9 cellular contexts compared by ENCODE assay signal in genomic region chr1:52139817-52140540, GRCh38. TPM values are rescaled to one million over a fixed set of nuclear protein-coding genes. Genes with fewer than 3 reads are reported as not detected.
DNase-seq lines count a peak whose midpoint lies in the region; ATAC-seq, FAIRE-seq and TF ChIP-seq lines count a peak whose summit lies in the region.
"Had no signal": no experiment of that assay in that cellular context is flagged by ENCODE, and none has a peak within 500 bp of the region (broad histone marks: within the 10 kb centered on the region; RNA-seq: fewer than 3 reads in every experiment).

No MANE protein-coding gene starts in this region.

- TF ChIP-seq CTCF in GM12865 (IDR thresholded peaks at IDR 0.05; ENCODE audit: insufficient read depth, low read depth, low read length, missing control alignments), result no peak
- no peak for TF ChIP-seq CTCF in HCT116 (IDR thresholded peaks at IDR 0.05 in 2 of 3, conservative IDR thresholded peaks at IDR 0.05 in 1 of 3; ENCODE audit: borderline replicate concordance in 1 of 3, insufficient read depth in 1 of 3, low read depth in 2 of 3, low read length in 2 of 3)
- TF ChIP-seq CTCF in right lobe of liver (IDR thresholded peaks at IDR 0.05), result no peak

- CTCF ChIA-PET in HCT116 (lab: Charles Lee), result no interaction called here

- H3K4me3 ChIP-seq in GM12865 (ENCODE audit: low read depth, low read length), result no peak overlapping the region
- H3K4me3 ChIP-seq in HCT116 (replicated peaks in 1 of 2; ENCODE audit: low read depth in 1 of 2, low read length in 2 of 2), result no peak overlapping the region
- no peak overlapping the region for H3K4me3 ChIP-seq in right lobe of liver
- H3K4me3 ChIP-seq: SJSA1 had no signal

- no peak for FAIRE-seq in RCC 7860 (lab: Jason Lieb, UNC)

- no peak overlapping the region for H3K9ac ChIP-seq in HCT116 (ENCODE audit: low read length)

- H3K9me3 ChIP-seq in HCT116 (ENCODE audit: control insufficient read depth in 1 of 2, insufficient read depth in 1 of 2, low read depth in 1 of 2, low read length in 2 of 2) (no peaks in the 10 kb centered on the region), right lobe of liver (no peaks in the 10 kb centered on the region)
- H3K9me3 ChIP-seq: SJSA1 had no signal

- H3K4me1 ChIP-seq in HCT116 (ENCODE audit: control insufficient read depth in 1 of 2, insufficient read depth in 2 of 2, low read length in 2 of 2), result peaks cover 10 to 30% of the 10 kb centered on the region in 2 experiments; a peak in 3 of 4 replicates
- peaks cover 0 to 11% (median 4%) of the 10 kb centered on the region in 4 donors for H3K4me1 ChIP-seq in right lobe of liver

- TF ChIP-seq POLR2A in HCT116 (IDR thresholded peaks at IDR 0.05; ENCODE audit: borderline replicate concordance, extremely low read depth, insufficient read depth, insufficient read length), result no peak
- TF ChIP-seq POLR2A in right lobe of liver (IDR thresholded peaks at IDR 0.05), result no peak

- no peak for TF ChIP-seq RAD21 in HCT116 (IDR thresholded peaks at IDR 0.05; ENCODE audit: low read depth)

- peak overlapping the region; percentile 78 for H3K4me2 ChIP-seq in HCT116 (ENCODE audit: low read length)

- RAD21 ChIA-PET in HCT116 (lab: Charles Lee; ENCODE audit: low non-redundant PET in 1 of 2, low total read pairs in 2 of 2, uncharacterized antibody in 2 of 2, unreplicated experiment in 2 of 2), result interaction anchor here in 1 of 2 experiments (1.0 kb wide), 1 partner anchor 18 kb away, joined by 3 read pairs; no protein-coding TSS in a partner anchor

- DNase-seq in GM12865 (ENCODE audit: low read depth) (peak; percentile 78), HCT116 (ENCODE audit: low read depth, low spot score) (no peak), RCC 7860 (ENCODE audit: low spot score) (peak; percentile 39), dedifferentiated amniotic fluid mesenchymal stem cell (ENCODE audit: extremely low spot score) (peak; percentile 46), middle frontal gyrus (ENCODE audit: extremely low spot score, low spot score) (no peak), right lobe of liver (no peak), NCI-H446 (lab: John Stamatoyannopoulos, UW) (no peak)
- DNase-seq in stimulated activated CD4-positive, alpha-beta T cell treated with anti-CD3 and anti-CD28 coated beads, Interleukin-2, amount 100 ng/mL, for 48 hours, result peak; percentile 14 to 21

- H3K36me3 ChIP-seq in HCT116 (ENCODE audit: control insufficient read depth in 1 of 2, insufficient read depth in 2 of 2, low read length in 2 of 2) (no peaks in the 10 kb centered on the region), right lobe of liver (no peaks in the 10 kb centered on the region)

- H2AFZ ChIP-seq in HCT116 (ENCODE audit: low read depth, low read length, poor library complexity, severe bottlenecking), result peak overlapping the region; percentile 79

- POLR2A ChIA-PET in HCT116 (lab: Charles Lee), result no interaction called here

- H3K27ac ChIP-seq in HCT116 (ENCODE audit: low read depth, low read length) (no peak overlapping the region), right lobe of liver (no peak overlapping the region)
- H3K27ac ChIP-seq: SJSA1 had no signal

- 57% methylated on average over 5 of the region's 5 CpGs for WGBS in right lobe of liver (ENCODE audit: insufficient coverage, low coverage, low lambda C conversion rate, missing lambda C conversion rate)

- peaks cover 29% of the 10 kb centered on the region for H3K79me2 ChIP-seq in HCT116 (ENCODE audit: insufficient read depth, low read length)

- ATAC-seq in HCT116 (no peak), right lobe of liver (no peak)

- intact Hi-C loops in HCT116 (cut with micrococcal nuclease), result loop anchor here (5.0 kb wide), 2 partner anchors 152 to 207 kb away; no protein-coding TSS in a partner anchor
- intact Hi-C loops in right lobe of liver (cut with DNase I), result loop anchor here in 1 of 2 donors (10.0 kb wide), 1 partner anchor 155 kb away; no protein-coding TSS in a partner anchor

- H3K27me3 ChIP-seq in HCT116 (ENCODE audit: insufficient read depth, low read length), result no peaks in the 10 kb centered on the region
- no peaks in the 10 kb centered on the region for H3K27me3 ChIP-seq in right lobe of liver
- H3K27me3 ChIP-seq: SJSA1 had no signal

- H3K9me2 ChIP-seq in HCT116 (ENCODE audit: insufficient read depth), result no peaks in the 10 kb centered on the region

- no peaks in the 10 kb centered on the region for H4K20me1 ChIP-seq in HCT116 (ENCODE audit: insufficient read depth)

- no TSS peak for BruUV-seq in HCT116 (replicated peaks; lab: Mats Ljungman, UMichigan)

TF ChIP-seq in HCT116, 20 proteins besides CTCF, POLR2A, EP300 and RAD21:
- TF ChIP-seq EGR1 (IDR thresholded peaks at IDR 0.05; ENCODE audit: low read depth), result no peak
- TF ChIP-seq REST (IDR thresholded peaks at IDR 0.05; ENCODE audit: low read depth), result no peak
- no peak for TF ChIP-seq ZBTB33 (IDR thresholded peaks at IDR 0.05; ENCODE audit: extremely low read depth, insufficient replicate concordance, low read length)
- no peak for TF ChIP-seq ZNF274 (IDR thresholded peaks at IDR 0.05; ENCODE audit: low read depth, low read length)
- TF ChIP-seq FOSL1 (IDR thresholded peaks at IDR 0.05; ENCODE audit: low read depth), result peak; percentile 65
- TF ChIP-seq YY1 (IDR thresholded peaks at IDR 0.05; ENCODE audit: extremely low read depth, insufficient replicate concordance, low read depth, low read length), result no peak
- peak; percentile 61; the same call in 1 of the 2 replicates for TF ChIP-seq SP1 (IDR thresholded peaks at IDR 0.05; ENCODE audit: low read depth)
- TF ChIP-seq SRF (IDR thresholded peaks at IDR 0.05; ENCODE audit: low read depth), result no peak
- no peak for TF ChIP-seq ZFX (IDR thresholded peaks at IDR 0.05)
- TF ChIP-seq SIN3A (IDR thresholded peaks at IDR 0.05; ENCODE audit: low read depth), result no peak
- no peak for TF ChIP-seq EZH2 (IDR thresholded peaks at IDR 0.05)
- TF ChIP-seq CBX3 (IDR thresholded peaks at IDR 0.05; ENCODE audit: low read depth), result peak; percentile 32; the same call in 1 of the 2 replicates
- TF ChIP-seq JUND (IDR thresholded peaks at IDR 0.05), result peak; percentile 61
- TF ChIP-seq TCF7L2 (IDR thresholded peaks at IDR 0.05; ENCODE audit: borderline replicate concordance, extremely low read depth, insufficient read depth, insufficient read length), result no peak
- no peak for TF ChIP-seq MAX (IDR thresholded peaks at IDR 0.05)
- no peak for TF ChIP-seq EZH2phosphoT487 (IDR thresholded peaks at IDR 0.05; ENCODE audit: borderline replicate concordance)
- no peak; the same call in 1 of the 2 replicates for TF ChIP-seq POLR2AphosphoS5 (IDR thresholded peaks at IDR 0.05; ENCODE audit: low read depth, low read length)
- TF ChIP-seq ATF3 (IDR thresholded peaks at IDR 0.05), result no peak
- TF ChIP-seq CEBPB (IDR thresholded peaks at IDR 0.05; ENCODE audit: low read depth), result peak; percentile 65
- TF ChIP-seq ELF1 (IDR thresholded peaks at IDR 0.05; ENCODE audit: borderline replicate concordance, low read depth), result no peak

RNA-seq across cellular contexts. Expression of gene ZFYVE9, which starts 1.9 kb away (rescaled TPM):
- total RNA-seq in HCT116 (2021; ENCODE audit: unreplicated experiment) (14.2 TPM), right lobe of liver (10 to 100 TPM in 5 of 6 experiments, 1 to 10 TPM in 1; 9.6 to 15.6 (median 12.3) TPM)
- polyA plus RNA-seq in HCT116 (2012), result 6.7 and 8.9 TPM in 2 replicates

Comparison
In these comparisons a context has a peak if more than half of its experiments do, and no peak if none do; other contexts are left out.
1. DNase-seq: peak in GM12865 (single experiment), RCC 7860 (single experiment), dedifferentiated amniotic fluid mesenchymal stem cell (single experiment) and stimulated activated CD4-positive, alpha-beta T cell treated with anti-CD3 and anti-CD28 coated beads, Interleukin-2, amount 100 ng/mL, for 48 hours (2 of 2); none in HCT116 (single experiment), middle frontal gyrus (single experiment), right lobe of liver (0 of 3) and NCI-H446 (0 of 2).